In the genomic region with DNA sequence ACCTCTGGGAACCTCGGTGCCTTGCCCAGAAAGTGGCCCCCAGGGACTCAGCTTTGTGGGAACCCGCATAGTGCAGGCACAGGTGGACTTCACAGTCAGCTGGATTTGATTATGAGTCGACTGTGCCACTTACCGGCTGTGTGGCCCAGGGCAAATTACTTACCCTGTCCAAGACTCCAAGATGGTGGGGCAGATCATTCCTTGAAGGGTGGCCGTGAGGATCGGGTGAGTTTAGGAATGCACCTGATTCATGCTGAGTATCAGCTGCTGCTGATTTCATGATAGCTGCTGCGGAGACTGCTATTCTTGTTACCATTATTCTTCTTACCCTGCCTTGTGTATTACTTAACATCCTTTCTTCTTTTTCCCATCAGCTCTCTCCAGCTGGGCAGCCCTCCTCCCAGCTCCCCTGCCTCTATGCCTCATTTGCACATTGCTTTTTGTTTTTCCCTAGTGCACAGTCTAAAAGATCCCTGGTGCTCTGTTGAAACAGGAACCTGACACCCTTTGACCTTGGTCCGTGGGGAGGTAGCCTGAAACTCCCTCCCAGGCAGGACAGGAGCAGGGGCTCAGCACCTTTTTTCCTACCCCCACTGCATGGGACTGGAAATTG, we compare ENCODE assay signal across 1 cellular context.
A peak's percentile ranks its signal among the peaks of the same experiment; 100 is the strongest.
TF ChIP-seq lines count a peak whose summit lies in the region.

No MANE protein-coding gene starts in this region.

TF ChIP-seq in HepG2, 621 proteins besides CTCF, POLR2A, EP300 and RAD21 (continued from another document and continues in another):
- TF ChIP-seq, protein P1, sequence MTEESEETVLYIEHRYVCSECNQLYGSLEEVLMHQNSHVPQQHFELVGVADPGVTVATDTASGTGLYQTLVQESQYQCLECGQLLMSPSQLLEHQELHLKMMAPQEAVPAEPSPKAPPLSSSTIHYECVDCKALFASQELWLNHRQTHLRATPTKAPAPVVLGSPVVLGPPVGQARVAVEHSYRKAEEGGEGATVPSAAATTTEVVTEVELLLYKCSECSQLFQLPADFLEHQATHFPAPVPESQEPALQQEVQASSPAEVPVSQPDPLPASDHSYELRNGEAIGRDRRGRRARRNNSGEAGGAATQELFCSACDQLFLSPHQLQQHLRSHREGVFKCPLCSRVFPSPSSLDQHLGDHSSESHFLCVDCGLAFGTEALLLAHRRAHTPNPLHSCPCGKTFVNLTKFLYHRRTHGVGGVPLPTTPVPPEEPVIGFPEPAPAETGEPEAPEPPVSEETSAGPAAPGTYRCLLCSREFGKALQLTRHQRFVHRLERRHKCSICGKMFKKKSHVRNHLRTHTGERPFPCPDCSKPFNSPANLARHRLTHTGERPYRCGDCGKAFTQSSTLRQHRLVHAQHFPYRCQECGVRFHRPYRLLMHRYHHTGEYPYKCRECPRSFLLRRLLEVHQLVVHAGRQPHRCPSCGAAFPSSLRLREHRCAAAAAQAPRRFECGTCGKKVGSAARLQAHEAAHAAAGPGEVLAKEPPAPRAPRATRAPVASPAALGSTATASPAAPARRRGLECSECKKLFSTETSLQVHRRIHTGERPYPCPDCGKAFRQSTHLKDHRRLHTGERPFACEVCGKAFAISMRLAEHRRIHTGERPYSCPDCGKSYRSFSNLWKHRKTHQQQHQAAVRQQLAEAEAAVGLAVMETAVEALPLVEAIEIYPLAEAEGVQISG (CRISPR knock-in tag; IDR thresholded peaks at IDR 0.05): 0 out of 2 replicates have a peak, but pooled peaks have one; percentile 42
- TF ChIP-seq, protein P2, sequence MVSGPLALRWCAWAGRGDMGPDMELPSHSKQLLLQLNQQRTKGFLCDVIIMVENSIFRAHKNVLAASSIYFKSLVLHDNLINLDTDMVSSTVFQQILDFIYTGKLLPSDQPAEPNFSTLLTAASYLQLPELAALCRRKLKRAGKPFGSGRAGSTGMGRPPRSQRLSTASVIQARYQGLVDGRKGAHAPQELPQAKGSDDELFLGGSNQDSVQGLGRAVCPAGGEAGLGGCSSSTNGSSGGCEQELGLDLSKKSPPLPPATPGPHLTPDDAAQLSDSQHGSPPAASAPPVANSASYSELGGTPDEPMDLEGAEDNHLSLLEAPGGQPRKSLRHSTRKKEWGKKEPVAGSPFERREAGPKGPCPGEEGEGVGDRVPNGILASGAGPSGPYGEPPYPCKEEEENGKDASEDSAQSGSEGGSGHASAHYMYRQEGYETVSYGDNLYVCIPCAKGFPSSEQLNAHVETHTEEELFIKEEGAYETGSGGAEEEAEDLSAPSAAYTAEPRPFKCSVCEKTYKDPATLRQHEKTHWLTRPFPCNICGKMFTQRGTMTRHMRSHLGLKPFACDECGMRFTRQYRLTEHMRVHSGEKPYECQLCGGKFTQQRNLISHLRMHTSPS (CRISPR knock-in tag; IDR thresholded peaks at IDR 0.05; ENCODE audit: low read depth): 0 out of 2 replicates have a peak, but pooled peaks have one; percentile 14
- TF ChIP-seq EZH2 (conservative IDR thresholded peaks at IDR 0.05; ENCODE audit: low read depth, low read length) (no peak), HDAC2 (CRISPR knock-in tag; IDR thresholded peaks at IDR 0.05) (peak; percentile 30; the same call in 1 of the 2 replicates), MEF2D (CRISPR knock-in tag; IDR thresholded peaks at IDR 0.05) (0 out of 2 replicates have a peak, but pooled peaks have one; percentile 29), ZSCAN12 (CRISPR knock-in tag; IDR thresholded peaks at IDR 0.05) (peak; percentile 52; the same call in 1 of the 2 replicates), CEBPB (IDR thresholded peaks at IDR 0.05; ENCODE audit: borderline replicate concordance, low read depth, low read length) (peak; percentile 5; the same call in 1 of the 2 replicates), ZNF430 (CRISPR knock-in tag; IDR thresholded peaks at IDR 0.05) (no peak), HES4 (CRISPR knock-in tag; IDR thresholded peaks at IDR 0.05; ENCODE audit: borderline replicate concordance) (no peak), KLF6 (CRISPR knock-in tag; IDR thresholded peaks at IDR 0.05) (peak; percentile 66; the same call in 1 of the 2 replicates), ZNF629 (CRISPR knock-in tag; conservative IDR thresholded peaks at IDR 0.05) (peak; percentile 38; the same call in 1 of the 2 replicates), FOXA1 (IDR thresholded peaks at IDR 0.05) (no peak), FOXA1 (CRISPR knock-in tag; IDR thresholded peaks at IDR 0.05) (peak; percentile 88), PHF21A (CRISPR knock-in tag; IDR thresholded peaks at IDR 0.05) (peak; percentile 94), SKI (IDR thresholded peaks at IDR 0.05; ENCODE audit: partially characterized antibody) (peak; percentile 14), FOXA3 (CRISPR knock-in tag; IDR thresholded peaks at IDR 0.05) (peak; percentile 64), SRSF4 (IDR thresholded peaks at IDR 0.05; ENCODE audit: low read depth, low read length, poor library complexity, severe bottlenecking) (no peak)
- TF ChIP-seq, protein P3, sequence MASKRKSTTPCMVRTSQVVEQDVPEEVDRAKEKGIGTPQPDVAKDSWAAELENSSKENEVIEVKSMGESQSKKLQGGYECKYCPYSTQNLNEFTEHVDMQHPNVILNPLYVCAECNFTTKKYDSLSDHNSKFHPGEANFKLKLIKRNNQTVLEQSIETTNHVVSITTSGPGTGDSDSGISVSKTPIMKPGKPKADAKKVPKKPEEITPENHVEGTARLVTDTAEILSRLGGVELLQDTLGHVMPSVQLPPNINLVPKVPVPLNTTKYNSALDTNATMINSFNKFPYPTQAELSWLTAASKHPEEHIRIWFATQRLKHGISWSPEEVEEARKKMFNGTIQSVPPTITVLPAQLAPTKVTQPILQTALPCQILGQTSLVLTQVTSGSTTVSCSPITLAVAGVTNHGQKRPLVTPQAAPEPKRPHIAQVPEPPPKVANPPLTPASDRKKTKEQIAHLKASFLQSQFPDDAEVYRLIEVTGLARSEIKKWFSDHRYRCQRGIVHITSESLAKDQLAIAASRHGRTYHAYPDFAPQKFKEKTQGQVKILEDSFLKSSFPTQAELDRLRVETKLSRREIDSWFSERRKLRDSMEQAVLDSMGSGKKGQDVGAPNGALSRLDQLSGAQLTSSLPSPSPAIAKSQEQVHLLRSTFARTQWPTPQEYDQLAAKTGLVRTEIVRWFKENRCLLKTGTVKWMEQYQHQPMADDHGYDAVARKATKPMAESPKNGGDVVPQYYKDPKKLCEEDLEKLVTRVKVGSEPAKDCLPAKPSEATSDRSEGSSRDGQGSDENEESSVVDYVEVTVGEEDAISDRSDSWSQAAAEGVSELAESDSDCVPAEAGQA (IDR thresholded peaks at IDR 0.05; ENCODE audit: low read depth): no peak
- TF ChIP-seq, protein P3 (CRISPR knock-in tag; IDR thresholded peaks at IDR 0.05; ENCODE audit: borderline replicate concordance): no peak
- TF ChIP-seq, protein P4, sequence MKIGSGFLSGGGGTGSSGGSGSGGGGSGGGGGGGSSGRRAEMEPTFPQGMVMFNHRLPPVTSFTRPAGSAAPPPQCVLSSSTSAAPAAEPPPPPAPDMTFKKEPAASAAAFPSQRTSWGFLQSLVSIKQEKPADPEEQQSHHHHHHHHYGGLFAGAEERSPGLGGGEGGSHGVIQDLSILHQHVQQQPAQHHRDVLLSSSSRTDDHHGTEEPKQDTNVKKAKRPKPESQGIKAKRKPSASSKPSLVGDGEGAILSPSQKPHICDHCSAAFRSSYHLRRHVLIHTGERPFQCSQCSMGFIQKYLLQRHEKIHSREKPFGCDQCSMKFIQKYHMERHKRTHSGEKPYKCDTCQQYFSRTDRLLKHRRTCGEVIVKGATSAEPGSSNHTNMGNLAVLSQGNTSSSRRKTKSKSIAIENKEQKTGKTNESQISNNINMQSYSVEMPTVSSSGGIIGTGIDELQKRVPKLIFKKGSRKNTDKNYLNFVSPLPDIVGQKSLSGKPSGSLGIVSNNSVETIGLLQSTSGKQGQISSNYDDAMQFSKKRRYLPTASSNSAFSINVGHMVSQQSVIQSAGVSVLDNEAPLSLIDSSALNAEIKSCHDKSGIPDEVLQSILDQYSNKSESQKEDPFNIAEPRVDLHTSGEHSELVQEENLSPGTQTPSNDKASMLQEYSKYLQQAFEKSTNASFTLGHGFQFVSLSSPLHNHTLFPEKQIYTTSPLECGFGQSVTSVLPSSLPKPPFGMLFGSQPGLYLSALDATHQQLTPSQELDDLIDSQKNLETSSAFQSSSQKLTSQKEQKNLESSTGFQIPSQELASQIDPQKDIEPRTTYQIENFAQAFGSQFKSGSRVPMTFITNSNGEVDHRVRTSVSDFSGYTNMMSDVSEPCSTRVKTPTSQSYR (CRISPR knock-in tag; IDR thresholded peaks at IDR 0.05; ENCODE audit: borderline replicate concordance): peak; percentile 49; the same call in 1 of the 2 replicates
- TF ChIP-seq, protein P5, sequence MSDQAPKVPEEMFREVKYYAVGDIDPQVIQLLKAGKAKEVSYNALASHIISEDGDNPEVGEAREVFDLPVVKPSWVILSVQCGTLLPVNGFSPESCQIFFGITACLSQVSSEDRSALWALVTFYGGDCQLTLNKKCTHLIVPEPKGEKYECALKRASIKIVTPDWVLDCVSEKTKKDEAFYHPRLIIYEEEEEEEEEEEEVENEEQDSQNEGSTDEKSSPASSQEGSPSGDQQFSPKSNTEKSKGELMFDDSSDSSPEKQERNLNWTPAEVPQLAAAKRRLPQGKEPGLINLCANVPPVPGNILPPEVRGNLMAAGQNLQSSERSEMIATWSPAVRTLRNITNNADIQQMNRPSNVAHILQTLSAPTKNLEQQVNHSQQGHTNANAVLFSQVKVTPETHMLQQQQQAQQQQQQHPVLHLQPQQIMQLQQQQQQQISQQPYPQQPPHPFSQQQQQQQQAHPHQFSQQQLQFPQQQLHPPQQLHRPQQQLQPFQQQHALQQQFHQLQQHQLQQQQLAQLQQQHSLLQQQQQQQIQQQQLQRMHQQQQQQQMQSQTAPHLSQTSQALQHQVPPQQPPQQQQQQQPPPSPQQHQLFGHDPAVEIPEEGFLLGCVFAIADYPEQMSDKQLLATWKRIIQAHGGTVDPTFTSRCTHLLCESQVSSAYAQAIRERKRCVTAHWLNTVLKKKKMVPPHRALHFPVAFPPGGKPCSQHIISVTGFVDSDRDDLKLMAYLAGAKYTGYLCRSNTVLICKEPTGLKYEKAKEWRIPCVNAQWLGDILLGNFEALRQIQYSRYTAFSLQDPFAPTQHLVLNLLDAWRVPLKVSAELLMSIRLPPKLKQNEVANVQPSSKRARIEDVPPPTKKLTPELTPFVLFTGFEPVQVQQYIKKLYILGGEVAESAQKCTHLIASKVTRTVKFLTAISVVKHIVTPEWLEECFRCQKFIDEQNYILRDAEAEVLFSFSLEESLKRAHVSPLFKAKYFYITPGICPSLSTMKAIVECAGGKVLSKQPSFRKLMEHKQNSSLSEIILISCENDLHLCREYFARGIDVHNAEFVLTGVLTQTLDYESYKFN (CRISPR knock-in tag; conservative IDR thresholded peaks at IDR 0.05): peak; percentile 79
- TF ChIP-seq, protein P6, sequence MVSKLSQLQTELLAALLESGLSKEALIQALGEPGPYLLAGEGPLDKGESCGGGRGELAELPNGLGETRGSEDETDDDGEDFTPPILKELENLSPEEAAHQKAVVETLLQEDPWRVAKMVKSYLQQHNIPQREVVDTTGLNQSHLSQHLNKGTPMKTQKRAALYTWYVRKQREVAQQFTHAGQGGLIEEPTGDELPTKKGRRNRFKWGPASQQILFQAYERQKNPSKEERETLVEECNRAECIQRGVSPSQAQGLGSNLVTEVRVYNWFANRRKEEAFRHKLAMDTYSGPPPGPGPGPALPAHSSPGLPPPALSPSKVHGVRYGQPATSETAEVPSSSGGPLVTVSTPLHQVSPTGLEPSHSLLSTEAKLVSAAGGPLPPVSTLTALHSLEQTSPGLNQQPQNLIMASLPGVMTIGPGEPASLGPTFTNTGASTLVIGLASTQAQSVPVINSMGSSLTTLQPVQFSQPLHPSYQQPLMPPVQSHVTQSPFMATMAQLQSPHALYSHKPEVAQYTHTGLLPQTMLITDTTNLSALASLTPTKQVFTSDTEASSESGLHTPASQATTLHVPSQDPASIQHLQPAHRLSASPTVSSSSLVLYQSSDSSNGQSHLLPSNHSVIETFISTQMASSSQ (IDR thresholded peaks at IDR 0.05; ENCODE audit: low read depth): no peak
- TF ChIP-seq, protein P6 (CRISPR knock-in tag; IDR thresholded peaks at IDR 0.05; ENCODE audit: borderline replicate concordance): no peak
